In genomic region chr18:37161491-37161890, GRCh38 we compare ENCODE assay signal across 15 cellular contexts.
"Had no signal": no experiment of that assay in that cellular context is flagged by ENCODE, and none has a peak within 500 bp of the region (broad histone marks: within the 10 kb centered on the region; RNA-seq: fewer than 3 reads in every experiment).

No MANE protein-coding gene starts in this region.

- H3K4me1 ChIP-seq: esophagus squamous epithelium, right atrium auricular region, sigmoid colon had no signal

- H3K4me3 ChIP-seq: esophagus squamous epithelium, hepatocyte, mucosa of descending colon, right atrium auricular region, sigmoid colon had no signal

- H3K4me3 Mint-ChIP-seq: natural killer cell, neural crest cell had no signal

- H3K9me3 Mint-ChIP-seq: natural killer cell, neural crest cell had no signal

- H3K9me3 ChIP-seq: esophagus squamous epithelium, mucosa of descending colon, right atrium auricular region, sigmoid colon had no signal

- DNase-seq: effector memory CD4-positive, alpha-beta T cell; esophagus squamous epithelium; foreskin fibroblast; kidney glomerular epithelial cell; mucosa of descending colon; natural killer cell; posterior cingulate gyrus; sigmoid colon; small intestine; stimulated activated CD4-positive, alpha-beta T cell treated with anti-CD3 and anti-CD28 coated beads, Interleukin-12 subunit alpha, Interleukin-12 subunit beta, amount 100 ng/mL, for 4 hours; stimulated activated naive CD4-positive, alpha-beta T cell treated with Interleukin-2 at 50 U/mL for 16 hours; trophoblast cell had no signal

- H3K27ac ChIP-seq: esophagus squamous epithelium, hepatocyte, right atrium auricular region, sigmoid colon had no signal

- H3K4me1 Mint-ChIP-seq: natural killer cell, neural crest cell had no signal

- H3K27ac Mint-ChIP-seq: natural killer cell had no signal

- H3K36me3 ChIP-seq: esophagus squamous epithelium, right atrium auricular region, sigmoid colon had no signal

- H3K27me3 ChIP-seq: esophagus squamous epithelium, hepatocyte, right atrium auricular region, sigmoid colon had no signal
